16 cellular contexts compared by ENCODE assay signal in the genomic region with DNA sequence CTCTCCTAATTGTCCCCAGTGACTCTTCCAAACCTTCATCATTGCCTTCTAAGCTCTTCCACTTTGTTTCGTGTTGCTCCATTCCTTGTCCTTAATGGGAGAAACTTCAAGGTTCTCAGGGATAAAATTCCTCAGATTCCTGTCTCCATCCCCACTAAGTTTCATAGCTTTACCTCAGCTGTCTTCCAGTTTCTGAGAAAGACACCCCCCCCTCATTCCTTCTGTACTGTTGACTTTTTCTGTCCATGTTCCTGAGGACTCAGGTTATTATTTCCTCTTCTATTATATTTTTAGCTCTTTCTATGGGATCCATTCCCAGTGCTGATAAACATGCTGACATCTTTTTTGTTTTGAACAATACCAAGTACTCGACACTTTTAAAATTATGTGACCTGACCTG.
DNase-seq lines count a peak whose midpoint lies in the region; ATAC-seq and TF ChIP-seq lines count a peak whose summit lies in the region.
"Had no signal": no experiment of that assay in that cellular context is flagged by ENCODE, and none has a peak within 500 bp of the region (broad histone marks: within the 10 kb centered on the region; RNA-seq: fewer than 3 reads in every experiment).

No MANE protein-coding gene starts in this region.

- H3K27ac ChIP-seq in GM23248, result no peak overlapping the region
- H3K27ac ChIP-seq in suprapubic skin, result no peak overlapping the region
- H3K27ac ChIP-seq: HL-60 had no signal

- no peak overlapping the region for H3K4me3 ChIP-seq in GM23248
- H3K4me3 ChIP-seq in adipocyte (ENCODE audit: low read length), result no peak overlapping the region
- H3K4me3 ChIP-seq in fibroblast of pulmonary artery (replicated peaks; ENCODE audit: low read depth, low read length), result no peak overlapping the region
- no peak overlapping the region for H3K4me3 ChIP-seq in suprapubic skin

- peak overlapping the region; percentile 35 for H3K4me2 ChIP-seq in GM23248 (ENCODE audit: unreplicated experiment)

- H3K27me3 ChIP-seq in GM23248 (replicated peaks; ENCODE audit: insufficient read depth) (no peaks in the 10 kb centered on the region), adipocyte (replicated peaks; ENCODE audit: control insufficient read depth, insufficient read depth, low read length) (no peaks in the 10 kb centered on the region), suprapubic skin (no peaks in the 10 kb centered on the region)

- no peak overlapping the region for H3K9ac ChIP-seq in GM23248
- H3K9ac ChIP-seq in adipocyte (ENCODE audit: low read length), result no peak overlapping the region

- H4K20me1 ChIP-seq in GM23248 (ENCODE audit: insufficient read depth), result no peaks in the 10 kb centered on the region

- no peak for TF ChIP-seq EP300 in suprapubic skin (IDR thresholded peaks at IDR 0.05)

- no peak overlapping the region for H2AFZ ChIP-seq in GM23248

- WGBS in GM23248 (ENCODE audit: low coverage in 1 of 2, low lambda C conversion rate in 2 of 2, missing lambda C conversion rate in 2 of 2), 2 experiments, result 88 to 90% methylated on average over 2 of the region's 2 CpGs
- 75% methylated on average over 2 of the region's 2 CpGs for WGBS in suprapubic skin

- TF ChIP-seq CTCF in fibroblast of pulmonary artery (IDR thresholded peaks at IDR 0.05; ENCODE audit: low read length, missing control alignments) (no peak), suprapubic skin (IDR thresholded peaks at IDR 0.05) (no peak)

- no peak for ATAC-seq in GM19455 (IDR thresholded peaks at IDR 0.05; ENCODE audit: unreplicated experiment)
- ATAC-seq: PC-3 had no signal

- DNase-seq in GM23248 (no peak), adipocyte (ENCODE audit: low read depth) (peak; percentile 18), fibroblast of pulmonary artery (ENCODE audit: low read depth) (peak; percentile 55), renal cortical epithelial cell (ENCODE audit: low read depth) (peak; percentile 65), NCI-H446 treated with DMSO at 0.1 percent for 48 hours (lab: John Stamatoyannopoulos, UW) (no peak), erythroblast (lab: John Stamatoyannopoulos, UW) (no peak), suprapubic skin (ENCODE audit: low spot score in 2 of 2) (no peak)
- DNase-seq: Caco-2; CD4-positive, CD25-positive, alpha-beta regulatory T cell; DMS153; NCI-H1417; NCI-H187 treated with DMSO at 0.1 percent for 48 hours; NCI-H748 treated with DMSO at 0.1 percent for 48 hours had no signal

- H3K4me1 ChIP-seq in GM23248 (ENCODE audit: insufficient read depth) (peaks cover 53% of the 10 kb centered on the region), adipocyte (ENCODE audit: control insufficient read depth, insufficient read depth, low read length) (peaks cover 36% of the 10 kb centered on the region), suprapubic skin (peaks cover 3% of the 10 kb centered on the region)
- H3K4me1 ChIP-seq: Caco-2 had no signal

- H3K9me3 ChIP-seq in GM23248 (ENCODE audit: low read depth), result no peaks in the 10 kb centered on the region
- H3K9me3 ChIP-seq in adipocyte (ENCODE audit: control insufficient read depth, low read length), result no peaks in the 10 kb centered on the region
- H3K9me3 ChIP-seq in suprapubic skin, result no peaks in the 10 kb centered on the region
- H3K9me3 ChIP-seq: Caco-2 had no signal

- H3F3A ChIP-seq in GM23248 (ENCODE audit: insufficient read depth), result peaks cover 27% of the 10 kb centered on the region

- no peak for TF ChIP-seq POLR2A in erythroblast (IDR thresholded peaks at IDR 0.05; ENCODE audit: low read length)
- no peak for TF ChIP-seq POLR2A in suprapubic skin (IDR thresholded peaks at IDR 0.05)

- H3K79me2 ChIP-seq in GM23248 (ENCODE audit: insufficient read depth), result no peaks in the 10 kb centered on the region

- in situ Hi-C loops in GM23248 (cut with MboI), result no loop called here

- no peaks in the 10 kb centered on the region for H3K36me3 ChIP-seq in GM23248 (ENCODE audit: low read depth)
- no peaks in the 10 kb centered on the region for H3K36me3 ChIP-seq in adipocyte (ENCODE audit: control insufficient read depth, insufficient read depth, low read length, severe bottlenecking)
- H3K36me3 ChIP-seq in suprapubic skin, result no peaks in the 10 kb centered on the region

- no peaks in the 10 kb centered on the region for H3K9me2 ChIP-seq in GM23248 (ENCODE audit: insufficient read depth)

Comparison
In these comparisons a context has a peak if more than half of its experiments do, and no peak if none do; other contexts are left out.
1. DNase-seq: peak in adipocyte (single experiment), fibroblast of pulmonary artery (single experiment) and renal cortical epithelial cell (single experiment); none in GM23248 (single experiment), NCI-H446 treated with DMSO at 0.1 percent for 48 hours (single experiment), erythroblast (0 of 2) and suprapubic skin (0 of 2).